Comparison of ENCODE assay signal across 17 cellular contexts in the genomic region with DNA sequence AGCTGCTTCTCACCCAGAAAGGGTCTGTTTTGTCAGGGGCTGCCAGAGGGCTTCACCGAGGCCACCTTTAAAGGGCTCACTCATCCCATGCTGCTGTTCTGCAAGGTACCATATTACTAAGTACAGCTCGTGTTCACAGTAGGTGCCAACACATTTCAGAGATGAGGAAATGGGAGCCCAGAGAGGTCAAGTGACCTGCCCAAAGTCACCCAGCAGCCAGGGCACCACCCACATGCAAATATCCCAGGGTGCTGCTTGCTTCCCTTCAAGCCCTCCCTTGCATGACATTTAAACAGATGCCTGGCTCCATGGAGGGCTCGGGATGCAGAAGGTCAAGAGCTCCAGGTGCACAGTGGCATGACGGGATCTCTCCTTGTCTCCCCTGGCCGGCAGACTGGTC.
DNase-seq lines count a peak whose midpoint lies in the region; ATAC-seq, FAIRE-seq and TF ChIP-seq lines count a peak whose summit lies in the region.
"Had no signal": no experiment of that assay in that cellular context is flagged by ENCODE, and none has a peak within 500 bp of the region (broad histone marks: within the 10 kb centered on the region; RNA-seq: fewer than 3 reads in every experiment).

No MANE protein-coding gene starts in this region.

- no peak overlapping the region for H2AFZ ChIP-seq in K562 (ENCODE audit: low read depth, low read length)
- no peak overlapping the region for H2AFZ ChIP-seq in smooth muscle cell (ENCODE audit: low read depth)

- H3K4me1 ChIP-seq in HEK293 (ENCODE audit: control insufficient read depth, insufficient read depth, low read length), result no peaks in the 10 kb centered on the region
- peaks cover 0 to 9% of the 10 kb centered on the region in 2 experiments; a peak in 2 of 5 replicates for H3K4me1 ChIP-seq in K562 (replicated peaks in 1 of 2; ENCODE audit: control insufficient read depth in 2 of 2, insufficient read depth in 2 of 2, low read length in 2 of 2)
- peaks cover 16 to 24% of the 10 kb centered on the region in 2 experiments for H3K4me1 ChIP-seq in neutrophil (ENCODE audit: control insufficient read depth in 1 of 2, insufficient read depth in 1 of 2, low read depth in 1 of 2, low read length in 1 of 2)
- H3K4me1 ChIP-seq in upper lobe of right lung, result peaks cover 17% of the 10 kb centered on the region
- no peaks in the 10 kb centered on the region for H3K4me1 ChIP-seq in A673 (ENCODE audit: insufficient read depth, low read length, poor library complexity, severe bottlenecking)
- H3K4me1 ChIP-seq in smooth muscle cell (ENCODE audit: low read depth), result no peaks in the 10 kb centered on the region
- H3K4me1 ChIP-seq in BE2C, result peaks cover 26% of the 10 kb centered on the region
- H3K4me1 ChIP-seq: SJSA1 had no signal

- H3K9me3 ChIP-seq in HEK293 (ENCODE audit: control insufficient read depth, insufficient read depth, low read depth, low read length) (no peaks in the 10 kb centered on the region), K562 (replicated peaks; ENCODE audit: control insufficient read depth, insufficient read depth, low read depth, low read length) (no peaks in the 10 kb centered on the region), neutrophil (no peaks in the 10 kb centered on the region), upper lobe of right lung (no peaks in the 10 kb centered on the region), A673 (ENCODE audit: low read depth, low read length, poor library complexity, severe bottlenecking) (peaks cover 9% of the 10 kb centered on the region), smooth muscle cell (replicated peaks; ENCODE audit: low read depth) (no peaks in the 10 kb centered on the region), BE2C (no peaks in the 10 kb centered on the region)
- H3K9me3 ChIP-seq: SJSA1 had no signal

- H3K27me3 ChIP-seq in K562 (ENCODE audit: control insufficient read depth in 2 of 2, insufficient read depth in 2 of 2, low read length in 2 of 2) (peaks cover 53 to 89% of the 10 kb centered on the region in 2 experiments; a peak in 4 of 5 replicates), neutrophil (no peaks in the 10 kb centered on the region), upper lobe of right lung (no peaks in the 10 kb centered on the region), A673 (replicated peaks; ENCODE audit: insufficient read depth, low read depth, low read length, poor library complexity) (no peaks in the 10 kb centered on the region), smooth muscle cell (ENCODE audit: low read depth) (no peaks in the 10 kb centered on the region), BE2C (no peaks in the 10 kb centered on the region)
- H3K27me3 ChIP-seq: BLaER1, SJSA1 had no signal

- TF ChIP-seq POLR2A in K562 (conservative IDR thresholded peaks at IDR 0.05), result no peak

- no TSS peak for BruUV-seq in K562 (replicated peaks; lab: Mats Ljungman, UMichigan)
- BruUV-seq in A673 (replicated peaks; lab: Mats Ljungman, UMichigan), result no TSS peak

- no peaks in the 10 kb centered on the region for H3K79me2 ChIP-seq in K562 (ENCODE audit: control insufficient read depth, insufficient read depth, low read length)
- peaks cover 64% of the 10 kb centered on the region for H3K79me2 ChIP-seq in smooth muscle cell (ENCODE audit: low read depth)

- intact Hi-C loops in K562 (cut with micrococcal nuclease), result no loop called here
- intact Hi-C loops in upper lobe of right lung (cut with DNase I), result no loop called here
- intact Hi-C loops in A673 (cut with micrococcal nuclease; ENCODE audit: unreplicated experiment), result no loop called here

- FAIRE-seq in K562 (lab: Jason Lieb, UNC), result no peak
- FAIRE-seq: GM12891 had no signal

- no peak for TF ChIP-seq RAD21 in K562 (CRISPR knock-in tag; conservative IDR thresholded peaks at IDR 0.05 in 1 of 2, IDR thresholded peaks at IDR 0.05 in 1 of 2)

- no peak for TF ChIP-seq EP300 in K562 (IDR thresholded peaks at IDR 0.05; ENCODE audit: low read length)

- H3F3A ChIP-seq in smooth muscle cell (ENCODE audit: low read depth), result no peaks in the 10 kb centered on the region

- ATAC-seq in K562 (no peak), upper lobe of right lung (peak; percentile 3)
- ATAC-seq: CD8-positive, alpha-beta T cell; Panc1 had no signal

- WGBS in K562 (ENCODE audit: insufficient coverage, low coverage, missing lambda C conversion rate), result 10% methylated on average over 5 of the region's 5 CpGs
- 95% methylated on average over 5 of the region's 5 CpGs for WGBS in smooth muscle cell (ENCODE audit: low lambda C conversion rate)

- no peak overlapping the region for H3K27ac ChIP-seq in HEK293 (ENCODE audit: extremely low read depth, low read depth, low read length)
- H3K27ac ChIP-seq in K562 (ENCODE audit: extremely low read depth, low read depth, low read length), result no peak overlapping the region
- peak overlapping the region; percentile 87 for H3K27ac ChIP-seq in neutrophil
- no peak overlapping the region for H3K27ac ChIP-seq in upper lobe of right lung
- H3K27ac ChIP-seq in A673 (ENCODE audit: low read depth, low read length, poor library complexity, severe bottlenecking), result no peak overlapping the region
- no peak overlapping the region for H3K27ac ChIP-seq in smooth muscle cell (ENCODE audit: low read depth)
- H3K27ac ChIP-seq: SJSA1 had no signal

- DNase-seq in K562 (ENCODE audit: extremely low read depth in 1 of 4, low spot score in 3 of 4) (no peak), upper lobe of right lung (no peak), A673 (ENCODE audit: low spot score) (no peak), smooth muscle cell (lab: John Stamatoyannopoulos, UW; ENCODE audit: unreplicated experiment) (no peak), BE2C (no peak)
- DNase-seq: CD8-positive, alpha-beta T cell; DND-41; KG1; NCI-H1436; NCI-H1930; NCI-H345 had no signal

- H3K9ac ChIP-seq in K562 (ENCODE audit: insufficient read depth in 1 of 2, low read depth in 2 of 2, low read length in 2 of 2) (no peak overlapping the region), smooth muscle cell (ENCODE audit: low read depth) (no peak overlapping the region)
- H3K9ac ChIP-seq: BLaER1 had no signal

- CTCF ChIA-PET in HEK293 (lab: Yijun Ruan, JAX), result interaction anchor here (0.7 to 0.8 kb wide), 3 partner anchors 15 to 22 kb away, joined by 3 read pairs; no protein-coding TSS in a partner anchor
- CTCF ChIA-PET in K562 (lab: Yijun Ruan, JAX; ENCODE audit: low intra/inter-chr PET ratio), result no interaction called here
- CTCF ChIA-PET in A673 (lab: Charles Lee), result no interaction called here

- in situ Hi-C loops in K562 (cut with MboI), result no loop called here

- H4K20me1 ChIP-seq in K562 (replicated peaks; ENCODE audit: control insufficient read depth, insufficient read depth, low read length) (peaks cover 21% of the 10 kb centered on the region), smooth muscle cell (ENCODE audit: low read depth) (peaks cover 79% of the 10 kb centered on the region)

- no peak for TF ChIP-seq CTCF in HEK293 (tag by site-specific recombination; IDR thresholded peaks at IDR 0.05)
- TF ChIP-seq CTCF in K562 (IDR thresholded peaks at IDR 0.05 in 2 of 3, conservative IDR thresholded peaks at IDR 0.05 in 1 of 3; ENCODE audit: insufficient read depth in 2 of 3, low read depth in 1 of 3, low read length in 3 of 3), result no peak
- no peak for TF ChIP-seq CTCF in neutrophil (IDR thresholded peaks at IDR 0.05)
- TF ChIP-seq CTCF in upper lobe of right lung (IDR thresholded peaks at IDR 0.05), result no peak
- no peak for TF ChIP-seq CTCF in A673 (conservative IDR thresholded peaks at IDR 0.05; ENCODE audit: low read depth, low read length)
- no peak for TF ChIP-seq CTCF in smooth muscle cell (IDR thresholded peaks at IDR 0.05; ENCODE audit: borderline replicate concordance, insufficient read depth, poor library complexity, severe bottlenecking)
- no peak for TF ChIP-seq CTCF in BE2C (IDR thresholded peaks at IDR 0.05; ENCODE audit: low read depth, low read length)

- H3K4me3 ChIP-seq in HEK293 (ENCODE audit: low read depth, low read length) (no peak overlapping the region), K562 (no peak overlapping the region), neutrophil (ENCODE audit: low read depth in 1 of 2, low read length in 1 of 2) (no peak overlapping the region), upper lobe of right lung (no peak overlapping the region), A673 (ENCODE audit: low read depth, low read length, poor library complexity, severe bottlenecking) (no peak overlapping the region), smooth muscle cell (no peak overlapping the region), BE2C (ENCODE audit: low read depth, low read length) (no peak overlapping the region)
- H3K4me3 ChIP-seq: BLaER1, SJSA1 had no signal

- POLR2A ChIA-PET in HEK293 (lab: Yijun Ruan, JAX), result no interaction called here
- POLR2A ChIA-PET in K562 (lab: Yijun Ruan, JAX), result no interaction called here
- POLR2A ChIA-PET in A673 (lab: Charles Lee; ENCODE audit: low non-redundant PET), result no interaction called here

- H3K9me1 ChIP-seq in K562 (ENCODE audit: control insufficient read depth, insufficient read depth, low read length), result no peaks in the 10 kb centered on the region

- H3K4me2 ChIP-seq in K562 (ENCODE audit: insufficient read depth, low read length), result no peak overlapping the region
- no peak overlapping the region for H3K4me2 ChIP-seq in smooth muscle cell

- peaks cover 0 to 3% of the 10 kb centered on the region in 2 experiments; a peak in 1 of 3 replicates for H3K36me3 ChIP-seq in HEK293 (ENCODE audit: control insufficient read depth in 2 of 2, insufficient read depth in 1 of 2, low read length in 2 of 2)
- no peaks in the 10 kb centered on the region for H3K36me3 ChIP-seq in K562 (ENCODE audit: control insufficient read depth, insufficient read depth, low read length)
- no peaks in the 10 kb centered on the region for H3K36me3 ChIP-seq in neutrophil
- H3K36me3 ChIP-seq in upper lobe of right lung, result no peaks in the 10 kb centered on the region
- H3K36me3 ChIP-seq in A673 (ENCODE audit: insufficient read depth, low read length, poor library complexity, severe bottlenecking), result no peaks in the 10 kb centered on the region
- no peaks in the 10 kb centered on the region for H3K36me3 ChIP-seq in smooth muscle cell (ENCODE audit: low read depth)
- H3K36me3 ChIP-seq in BE2C, result peaks cover 17% of the 10 kb centered on the region

TF ChIP-seq in HEK293, 187 proteins besides CTCF, POLR2A, EP300 and RAD21:
- TF ChIP-seq ZNF768 (tag by site-specific recombination; IDR thresholded peaks at IDR 0.05) (peak; percentile 69; the same call in 1 of the 2 replicates), ZBTB8A (tag by site-specific recombination; IDR thresholded peaks at IDR 0.05) (no peak)

TF ChIP-seq in K562, 482 proteins besides CTCF, POLR2A, EP300 and RAD21:
- TF ChIP-seq ZFP36 (IDR thresholded peaks at IDR 0.05; ENCODE audit: low read depth, low read length, partially characterized antibody), result peak; percentile 50
- no peak for TF ChIP-seq CHCHD3 (CRISPR knock-in tag; IDR thresholded peaks at IDR 0.05)
